ENCODE assay signal across 14 cellular contexts in genomic region chr3:60809857-60810256, GRCh38.
A peak's percentile ranks its signal among the peaks of the same experiment; 100 is the strongest.
DNase-seq lines count a peak whose midpoint lies in the region.
"Had no signal": no experiment of that assay in that cellular context is flagged by ENCODE, and none has a peak within 500 bp of the region (broad histone marks: within the 10 kb centered on the region; RNA-seq: fewer than 3 reads in every experiment).

No MANE protein-coding gene starts in this region.

- no peak overlapping the region for H3K27ac Mint-ChIP-seq in immature natural killer cell
- H3K27ac Mint-ChIP-seq: activated CD4-positive, alpha-beta T cell treated with anti-CD3 and anti-CD28 coated beads for 36 hours; activated naive CD8-positive, alpha-beta T cell treated with anti-CD3 and anti-CD28 coated beads, Interleukin-2, amount 50 U/mL, for 24 hours; activated T-cell treated with anti-CD3 and anti-CD28 coated beads, Interleukin-2, amount 50 U/mL, for 24 hours had no signal

- no peak overlapping the region for H3K4me3 Mint-ChIP-seq in immature natural killer cell
- H3K4me3 Mint-ChIP-seq: activated CD4-positive, alpha-beta T cell treated with anti-CD3 and anti-CD28 coated beads for 36 hours; activated naive CD8-positive, alpha-beta T cell treated with anti-CD3 and anti-CD28 coated beads, Interleukin-2, amount 50 U/mL, for 24 hours; activated T-cell treated with anti-CD3 and anti-CD28 coated beads, Interleukin-2, amount 50 U/mL, for 24 hours had no signal

- H3K9me3 Mint-ChIP-seq in immature natural killer cell = peaks cover 0 to 2% (median 0%) of the 10 kb centered on the region in 6 donors

- no peak overlapping the region for H3K27ac ChIP-seq in epithelial cell of prostate
- H3K27ac ChIP-seq: 22Rv1 had no signal

- no peaks in the 10 kb centered on the region for H3K4me1 Mint-ChIP-seq in immature natural killer cell
- H3K4me1 Mint-ChIP-seq: activated CD4-positive, alpha-beta T cell treated with anti-CD3 and anti-CD28 coated beads for 36 hours; activated naive CD8-positive, alpha-beta T cell treated with anti-CD3 and anti-CD28 coated beads, Interleukin-2, amount 50 U/mL, for 24 hours had no signal

- H3K27me3 Mint-ChIP-seq in immature natural killer cell (ENCODE audit: low read depth in 3 of 3) = peaks cover 0 to 2% (median 0%) of the 10 kb centered on the region in 3 donors
- H3K27me3 Mint-ChIP-seq: activated CD4-positive, alpha-beta T cell treated with anti-CD3 and anti-CD28 coated beads for 36 hours; activated naive CD8-positive, alpha-beta T cell treated with anti-CD3 and anti-CD28 coated beads, Interleukin-2, amount 50 U/mL, for 24 hours; activated T-cell treated with anti-CD3 and anti-CD28 coated beads, Interleukin-2, amount 50 U/mL, for 24 hours had no signal

- no peaks in the 10 kb centered on the region for H3K36me3 Mint-ChIP-seq in immature natural killer cell

- DNase-seq in DMS 273 (lab: John Stamatoyannopoulos, UW; ENCODE audit: unreplicated experiment) (peak; percentile 10), DMS 273 treated with DMSO at 0.1 percent for 48 hours (lab: John Stamatoyannopoulos, UW) (no peak), NCI-H460 (ENCODE audit: extremely low read depth, low read depth) (peak; percentile 5), epithelial cell of prostate (ENCODE audit: low read depth, low spot score) (peak; percentile 55), retina (peak; percentile 60), immature natural killer cell (no peak), SW480 (ENCODE audit: low spot score) (no peak), pons (ENCODE audit: low spot score) (no peak)
- DNase-seq: activated CD4-positive, alpha-beta T cell treated with anti-CD3 and anti-CD28 coated beads for 36 hours; activated naive CD8-positive, alpha-beta T cell treated with anti-CD3 and anti-CD28 coated beads, Interleukin-2, amount 50 U/mL, for 24 hours; activated T-cell treated with anti-CD3 and anti-CD28 coated beads, Interleukin-2, amount 50 U/mL, for 24 hours; MG63; NCI-H2227 treated with DMSO at 0.1 percent for 48 hours had no signal

Comparison
In these comparisons a context has a peak if more than half of its experiments do, and no peak if none do; other contexts are left out.
1. DNase-seq: peak in DMS 273 (single experiment), NCI-H460 (single experiment), epithelial cell of prostate (single experiment) and retina (single experiment); none in DMS 273 treated with DMSO at 0.1 percent for 48 hours (single experiment), immature natural killer cell (0 of 3), SW480 (single experiment) and pons (single experiment).